In the genomic region with DNA sequence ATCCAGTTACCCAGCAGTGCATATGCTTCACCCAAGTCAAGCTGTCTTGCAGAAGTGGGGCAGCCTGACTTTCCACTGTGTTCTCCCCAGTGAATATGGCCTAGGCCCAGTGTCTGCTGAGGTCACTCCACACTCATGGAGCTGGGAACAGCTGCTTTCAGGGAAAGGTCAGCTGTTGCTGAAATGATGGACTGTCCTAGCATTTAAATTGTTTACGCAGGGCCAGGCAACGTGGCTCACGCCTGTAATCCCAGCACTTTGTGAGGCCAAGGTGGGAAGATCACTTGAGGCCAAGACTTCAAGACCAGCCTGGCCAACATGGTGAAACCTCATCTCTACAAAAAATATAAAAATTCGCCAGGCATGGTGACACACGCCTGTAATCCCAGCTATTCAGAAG, we compare ENCODE assay signal across 20 cellular contexts.
DNase-seq lines count a peak whose midpoint lies in the region; ATAC-seq and TF ChIP-seq lines count a peak whose summit lies in the region.
"Had no signal": no experiment of that assay in that cellular context is flagged by ENCODE, and none has a peak within 500 bp of the region (broad histone marks: within the 10 kb centered on the region; RNA-seq: fewer than 3 reads in every experiment).

No MANE protein-coding gene starts in this region.

- H3K4me3 Mint-ChIP-seq in naive thymus-derived CD8-positive, alpha-beta T cell: no peak overlapping the region
- H3K4me3 Mint-ChIP-seq: B cell, naive B cell had no signal

- no peaks in the 10 kb centered on the region for H3K36me3 Mint-ChIP-seq in naive thymus-derived CD8-positive, alpha-beta T cell
- H3K36me3 Mint-ChIP-seq: naive B cell had no signal

- H3K9me3 Mint-ChIP-seq in naive thymus-derived CD8-positive, alpha-beta T cell: no peaks in the 10 kb centered on the region

- peak overlapping the region in 1 of 10 donors; percentile 40 for H3K27ac Mint-ChIP-seq in naive thymus-derived CD8-positive, alpha-beta T cell
- H3K27ac Mint-ChIP-seq: B cell, naive B cell had no signal

- TF ChIP-seq CTCF in omental fat pad (IDR thresholded peaks at IDR 0.05): no peak

- peaks cover 0 to 14% (median 4%) of the 10 kb centered on the region in 5 donors for H3K27me3 Mint-ChIP-seq in naive thymus-derived CD8-positive, alpha-beta T cell

- DNase-seq in Right ventricle myocardium inferior (ENCODE audit: missing footprints) (no peak), cardiac septum (ENCODE audit: low spot score) (no peak), left ventricle myocardium superior (peak; percentile 40), omental fat pad (ENCODE audit: low spot score) (no peak)
- no peak for DNase-seq in effector CD8-positive, alpha-beta T cell (lab: John Stamatoyannopoulos, UW)
- DNase-seq in naive thymus-derived CD8-positive, alpha-beta T cell: no peak
- DNase-seq: 8988T; activated CD4-positive, alpha-beta T cell treated with anti-CD3 and anti-CD28 coated beads, Interleukin-2, amount 50 U/mL, for 4 hours; activated CD8-positive, alpha-beta memory T cell treated with anti-CD3 and anti-CD28 coated beads, Interleukin-2, amount 50 U/mL, for 48 hours; COR-L47; naive B cell; NCI-H1048; NCI-H2029; NCI-H226; stimulated activated CD4-positive, alpha-beta T cell treated with anti-CD3 and anti-CD28 coated beads, Interleukin-4, amount 100 ng/mL, for 1 hour; stimulated activated naive CD8-positive, alpha-beta T cell treated with anti-CD3 and anti-CD28 coated beads, Interleukin-15, Interleukin-2, amounts not matched to agents 100 U/mL and 50 U/mL, for 24 hours; upper lobe of left lung had no signal

- peak; percentile 74 for ATAC-seq in Right ventricle myocardium inferior
- peak; percentile 76 for ATAC-seq in left ventricle myocardium superior
- ATAC-seq in omental fat pad (ENCODE audit: low FRiP score): peak; percentile 42
- no peak for ATAC-seq in HG02973 (IDR thresholded peaks at IDR 0.05; ENCODE audit: unreplicated experiment)
- ATAC-seq in HG03175 (IDR thresholded peaks at IDR 0.05; ENCODE audit: unreplicated experiment): no peak
- no peak for ATAC-seq in naive thymus-derived CD8-positive, alpha-beta T cell
- ATAC-seq: stimulated activated naive CD8-positive, alpha-beta T cell treated with anti-CD3 and anti-CD28 coated beads, Interleukin-15, Interleukin-2, amounts not matched to agents 100 U/mL and 50 U/mL, for 24 hours had no signal

- intact Hi-C loops in Right ventricle myocardium inferior (cut with DNase I): no loop called here
- intact Hi-C loops in cardiac septum (cut with DNase I): no loop called here
- intact Hi-C loops in left ventricle myocardium superior (cut with micrococcal nuclease): no loop called here

- POLR2A ChIA-PET in naive thymus-derived CD8-positive, alpha-beta T cell (lab: Charles Lee): no interaction called here

- H3K4me1 Mint-ChIP-seq in naive thymus-derived CD8-positive, alpha-beta T cell: peaks cover 2 to 6% (median 4%) of the 10 kb centered on the region in 4 donors
- H3K4me1 Mint-ChIP-seq: B cell had no signal

Comparison
In these comparisons a context has a peak if more than half of its experiments do, and no peak if none do; other contexts are left out.
1. ATAC-seq: peak in Right ventricle myocardium inferior (single experiment), left ventricle myocardium superior (single experiment) and omental fat pad (single experiment); none in HG02973 (single experiment), HG03175 (single experiment) and naive thymus-derived CD8-positive, alpha-beta T cell (0 of 2).